Comparison of ENCODE assay signal across 11 cellular contexts in the genomic region with DNA sequence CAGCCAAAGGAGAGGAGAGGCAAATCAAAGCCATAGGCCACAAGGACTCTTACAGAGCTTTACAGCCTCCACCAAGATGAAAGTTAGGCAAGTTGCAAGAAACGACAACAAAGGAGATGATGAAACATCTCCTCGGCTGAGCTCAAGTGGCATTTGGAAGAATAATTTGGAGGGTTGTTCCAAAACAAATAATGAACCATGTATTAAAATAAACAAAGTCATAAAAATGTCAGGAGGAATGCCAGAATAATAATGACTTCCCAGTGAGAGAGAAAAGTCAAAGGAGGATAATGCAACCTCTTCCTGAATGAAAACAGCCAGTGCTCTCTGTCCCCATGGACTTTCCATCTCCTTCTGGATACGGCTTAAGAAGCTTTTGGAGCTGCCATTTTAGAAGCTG.
DNase-seq lines count a peak whose midpoint lies in the region; ATAC-seq and TF ChIP-seq lines count a peak whose summit lies in the region.
"Had no signal": no experiment of that assay in that cellular context is flagged by ENCODE, and none has a peak within 500 bp of the region (broad histone marks: within the 10 kb centered on the region; RNA-seq: fewer than 3 reads in every experiment).

No MANE protein-coding gene starts in this region.

- TF ChIP-seq CTCF in RWPE2 (IDR thresholded peaks at IDR 0.05; ENCODE audit: poor library complexity, severe bottlenecking), result no peak
- TF ChIP-seq CTCF in gastroesophageal sphincter (IDR thresholded peaks at IDR 0.05), result no peak
- no peak for TF ChIP-seq CTCF in thyroid gland (IDR thresholded peaks at IDR 0.05)
- TF ChIP-seq CTCF in omental fat pad (IDR thresholded peaks at IDR 0.05), result no peak

- H3K9me3 ChIP-seq in RWPE2 (ENCODE audit: severe bottlenecking) (no peaks in the 10 kb centered on the region), gastroesophageal sphincter (no peaks in the 10 kb centered on the region), thyroid gland (no peaks in the 10 kb centered on the region)

- no peak overlapping the region for H3K4me3 ChIP-seq in RWPE2 (ENCODE audit: severe bottlenecking)
- no peak overlapping the region for H3K4me3 ChIP-seq in gastroesophageal sphincter
- H3K4me3 ChIP-seq in thyroid gland (replicated peaks in 1 of 3), result no peak overlapping the region
- H3K4me3 ChIP-seq: GM12878 had no signal

- intact Hi-C loops in thyroid gland (cut with DNase I), result no loop called here

- DNase-seq in NCI-H2171 treated with DMSO at 0.1 percent for 48 hours (lab: John Stamatoyannopoulos, UW) (peak; percentile 23), NCI-H2171 (lab: John Stamatoyannopoulos, UW) (no peak), RWPE2 (ENCODE audit: low spot score) (no peak), thyroid gland (no peak), activated gamma-delta T cell treated with Interleukin-2 at 50 U/mL for 16 hours (no peak), omental fat pad (ENCODE audit: low spot score) (no peak), left lobe of liver (ENCODE audit: low spot score) (no peak)
- DNase-seq: activated CD4-positive, alpha-beta T cell treated with anti-CD3 and anti-CD28 coated beads, Interleukin-2, amount 50 U/mL, for 4 hours; SHP77 treated with DMSO at 0.1 percent for 48 hours had no signal

- WGBS in gastroesophageal sphincter (ENCODE audit: low coverage in 1 of 2), 2 donors, result 17 to 34% methylated on average over 3 of the region's 3 CpGs
- WGBS in thyroid gland, 2 donors, result 31 to 34% methylated on average over 3 of the region's 3 CpGs

- no peak for TF ChIP-seq EP300 in gastroesophageal sphincter (IDR thresholded peaks at IDR 0.05)

- TF ChIP-seq POLR2A in gastroesophageal sphincter (IDR thresholded peaks at IDR 0.05), result no peak
- TF ChIP-seq POLR2A in thyroid gland (IDR thresholded peaks at IDR 0.05), result no peak

- H3K4me1 ChIP-seq in RWPE2 (ENCODE audit: insufficient read depth, poor library complexity, severe bottlenecking) (peaks cover 5% of the 10 kb centered on the region), gastroesophageal sphincter (peaks cover 0 to 16% (median 0%) of the 10 kb centered on the region in 3 donors), thyroid gland (peaks cover 15 to 18% of the 10 kb centered on the region in 2 donors)

- H3K27me3 ChIP-seq in RWPE2 (ENCODE audit: insufficient read depth, poor library complexity, severe bottlenecking) (no peaks in the 10 kb centered on the region), gastroesophageal sphincter (no peaks in the 10 kb centered on the region), thyroid gland (no peaks in the 10 kb centered on the region)

- no peak overlapping the region for H3K27ac ChIP-seq in RWPE2 (ENCODE audit: poor library complexity, severe bottlenecking)
- peak overlapping the region in 1 of 4 donors; percentile 36 for H3K27ac ChIP-seq in gastroesophageal sphincter
- H3K27ac ChIP-seq in thyroid gland, result peak overlapping the region in 2 of 3 donors; percentile 17 to 20

- H3K36me3 ChIP-seq in RWPE2 (ENCODE audit: low read depth) (no peaks in the 10 kb centered on the region), gastroesophageal sphincter (no peaks in the 10 kb centered on the region), thyroid gland (no peaks in the 10 kb centered on the region)

- ATAC-seq in RWPE2 (ENCODE audit: low read depth) (peak; percentile 58), gastroesophageal sphincter (peak; percentile 55), omental fat pad (ENCODE audit: low FRiP score) (no peak), left lobe of liver (no peak)
- ATAC-seq: GM12878 had no signal

Comparison
In these comparisons a context has a peak if more than half of its experiments do, and no peak if none do; other contexts are left out.
1. ATAC-seq: peak in RWPE2 (single experiment) and gastroesophageal sphincter (single experiment); none in omental fat pad (single experiment) and left lobe of liver (single experiment).